In genomic region chr2:70084973-70085710, GRCh38 we compare ENCODE assay signal across 8 cellular contexts. TPM values are rescaled to one million over a fixed set of nuclear protein-coding genes. Genes with fewer than 3 reads are reported as not detected.
DNase-seq lines count a peak whose midpoint lies in the region; ATAC-seq and TF ChIP-seq lines count a peak whose summit lies in the region.

No MANE protein-coding gene starts in this region.

- H3K4me1 Mint-ChIP-seq in activated CD8-positive, alpha-beta T cell treated with anti-CD3 and anti-CD28 coated beads, Interleukin-2, amount 10 ng/mL, durations not matched to agents 7 days and 5 days (ENCODE audit: low read depth) = peaks cover 47% of the 10 kb centered on the region
- peaks cover 25% of the 10 kb centered on the region for H3K4me1 Mint-ChIP-seq in endodermal cell
- H3K4me1 Mint-ChIP-seq in nephron = peaks cover 37% of the 10 kb centered on the region

- TF ChIP-seq CTCF in endodermal cell (conservative IDR thresholded peaks at IDR 0.05) = no peak
- TF ChIP-seq CTCF in nephron (IDR thresholded peaks at IDR 0.05; ENCODE audit: unreplicated experiment in 3 of 3) = no peak
- no peak for TF ChIP-seq CTCF in tibial artery (IDR thresholded peaks at IDR 0.05)

- peak overlapping the region; percentile 97 for H3K4me3 Mint-ChIP-seq in activated CD8-positive, alpha-beta T cell treated with anti-CD3 and anti-CD28 coated beads, Interleukin-2, amount 10 ng/mL, durations not matched to agents 7 days and 5 days
- peak overlapping the region; percentile 98 for H3K4me3 Mint-ChIP-seq in endodermal cell
- H3K4me3 Mint-ChIP-seq in nephron = peak overlapping the region; percentile 93 to 100 (median 97)

- H3K4me1 ChIP-seq in endodermal cell (ENCODE audit: control insufficient read depth, insufficient read depth, low read length) (peaks cover 13% of the 10 kb centered on the region), tibial artery (peaks cover 0 to 44% (median 32%) of the 10 kb centered on the region in 4 donors)

- no peaks in the 10 kb centered on the region for H3K27me3 Mint-ChIP-seq in activated CD8-positive, alpha-beta T cell treated with anti-CD3 and anti-CD28 coated beads, Interleukin-2, amount 10 ng/mL, durations not matched to agents 7 days and 5 days (ENCODE audit: low read depth)
- H3K27me3 Mint-ChIP-seq in endodermal cell (ENCODE audit: insufficient read depth) (no peaks in the 10 kb centered on the region), nephron (ENCODE audit: low read depth) (no peaks in the 10 kb centered on the region)

- peak; percentile 20 for ATAC-seq in activated CD8-positive, alpha-beta T cell treated with anti-CD3 and anti-CD28 coated beads, Interleukin-2, amount 10 ng/mL, durations not matched to agents 7 days and 5 days
- no peak for ATAC-seq in HG02610 (IDR thresholded peaks at IDR 0.05; ENCODE audit: unreplicated experiment)

- WGBS in endodermal cell (ENCODE audit: insufficient coverage in 1 of 2, insufficient read length in 1 of 2), 2 experiments = 32 to 59% methylated on average over 9 to 10 of the region's 10 CpGs

- H3K27ac ChIP-seq in endodermal cell (ENCODE audit: low read depth, low read length) = peak overlapping the region; percentile 100
- H3K27ac ChIP-seq in tibial artery = peak overlapping the region; percentile 94 to 99

- H3K36me3 ChIP-seq in endodermal cell (ENCODE audit: control insufficient read depth, insufficient read depth, low read length) (peaks cover 52% of the 10 kb centered on the region), tibial artery (peaks cover 33 to 52% (median 46%) of the 10 kb centered on the region in 3 donors)

- CTCF ChIA-PET in activated CD8-positive, alpha-beta T cell treated with anti-CD3 and anti-CD28 coated beads, Interleukin-2, amount 10 ng/mL, durations not matched to agents 7 days and 5 days (lab: Charles Lee) = interaction anchor here (0.6 to 7.0 kb wide), 13 partner anchors 9 to 360 kb away, joined by 3 to 98 read pairs (median 7); partner anchors contain the start of gene MXD1

- intact Hi-C loops in tibial artery (cut with DNase I; ENCODE audit: low total_unique reads) = no loop called here

- peaks cover 60% of the 10 kb centered on the region for H3K36me3 Mint-ChIP-seq in activated CD8-positive, alpha-beta T cell treated with anti-CD3 and anti-CD28 coated beads, Interleukin-2, amount 10 ng/mL, durations not matched to agents 7 days and 5 days (ENCODE audit: low read depth)
- H3K36me3 Mint-ChIP-seq in endodermal cell (ENCODE audit: low read depth) (peaks cover 51% of the 10 kb centered on the region), nephron (ENCODE audit: low read depth) (peaks cover 48% of the 10 kb centered on the region)

- H3K27me3 ChIP-seq in endodermal cell (ENCODE audit: control insufficient read depth, insufficient read depth, low read length, poor library complexity, severe bottlenecking) = no peaks in the 10 kb centered on the region
- H3K27me3 ChIP-seq in tibial artery = no peaks in the 10 kb centered on the region

- DNase-seq in DMS53 treated with DMSO at 0.1 percent for 48 hours (lab: John Stamatoyannopoulos, UW; ENCODE audit: unreplicated experiment) (peak; percentile 85), NCI-H146 (lab: John Stamatoyannopoulos, UW) (peak; percentile 92), endodermal cell (peak; percentile 93), tibial artery (peak in 1 of 2 donors; percentile 71), NCI-H446 (lab: John Stamatoyannopoulos, UW) (no peak)
- peak; percentile 65 for DNase-seq in activated CD8-positive, alpha-beta T cell treated with anti-CD3 and anti-CD28 coated beads, Interleukin-2, amount 10 ng/mL, durations not matched to agents 7 days and 5 days

- peak overlapping the region; percentile 100 for H3K9ac ChIP-seq in endodermal cell (ENCODE audit: extremely low read depth, low read length, poor library complexity, severe bottlenecking)

- POLR2A ChIA-PET in activated CD8-positive, alpha-beta T cell treated with anti-CD3 and anti-CD28 coated beads, Interleukin-2, amount 10 ng/mL, durations not matched to agents 7 days and 5 days (lab: Charles Lee) = interaction anchor here (0.5 to 14.2 kb wide), 17 partner anchors 9 to 208 kb away, joined by 3 to 370 read pairs (median 12); partner anchors contain the start of genes MXD1 and SNRPG

- no peaks in the 10 kb centered on the region for H3K9me3 Mint-ChIP-seq in activated CD8-positive, alpha-beta T cell treated with anti-CD3 and anti-CD28 coated beads, Interleukin-2, amount 10 ng/mL, durations not matched to agents 7 days and 5 days (ENCODE audit: insufficient read depth)
- no peaks in the 10 kb centered on the region for H3K9me3 Mint-ChIP-seq in endodermal cell
- H3K9me3 Mint-ChIP-seq in nephron = no peaks in the 10 kb centered on the region

- H3K4me3 ChIP-seq in endodermal cell (ENCODE audit: low read length) (peak overlapping the region; percentile 90), tibial artery (peak overlapping the region; percentile 71 to 95)

- peak overlapping the region; percentile 100 for H3K27ac Mint-ChIP-seq in activated CD8-positive, alpha-beta T cell treated with anti-CD3 and anti-CD28 coated beads, Interleukin-2, amount 10 ng/mL, durations not matched to agents 7 days and 5 days
- H3K27ac Mint-ChIP-seq in endodermal cell (peak overlapping the region; percentile 100), nephron (peak overlapping the region; percentile 100)

- no peaks in the 10 kb centered on the region for H3K9me3 ChIP-seq in endodermal cell (ENCODE audit: control insufficient read depth, low read length)
- H3K9me3 ChIP-seq in tibial artery = no peaks in the 10 kb centered on the region

RNA-seq across cellular contexts. Expression of gene PCBP1, which starts 2.1 kb away (rescaled TPM):
- total RNA-seq in activated CD8-positive, alpha-beta T cell treated with anti-CD3 and anti-CD28 coated beads, Interleukin-2, amount 10 ng/mL, durations not matched to agents 7 days and 5 days = 100 to 1,000 TPM; 516 to 518 TPM
- total RNA-seq in endodermal cell = 100 to 1,000 TPM; 344 to 357 TPM
- 354 TPM for polyA plus RNA-seq in endodermal cell (2013, experiment 1 of 2)
- 313 TPM for polyA plus RNA-seq in endodermal cell (2013, experiment 2 of 2)

Comparison
In these comparisons a context has a peak if more than half of its experiments do, and no peak if none do; other contexts are left out.
1. DNase-seq: peak in DMS53 treated with DMSO at 0.1 percent for 48 hours (single experiment), NCI-H146 (single experiment), activated CD8-positive, alpha-beta T cell treated with anti-CD3 and anti-CD28 coated beads, Interleukin-2, amount 10 ng/mL, durations not matched to agents 7 days and 5 days (single experiment) and endodermal cell (single experiment); none in NCI-H446 (0 of 2).
2. Peak in every context shown above with its lines, with median percentiles within 50 percentile points of each other: H3K27ac Mint-ChIP-seq and H3K4me3 Mint-ChIP-seq.